Comparison of ENCODE assay signal across 1 cellular context in the genomic region with DNA sequence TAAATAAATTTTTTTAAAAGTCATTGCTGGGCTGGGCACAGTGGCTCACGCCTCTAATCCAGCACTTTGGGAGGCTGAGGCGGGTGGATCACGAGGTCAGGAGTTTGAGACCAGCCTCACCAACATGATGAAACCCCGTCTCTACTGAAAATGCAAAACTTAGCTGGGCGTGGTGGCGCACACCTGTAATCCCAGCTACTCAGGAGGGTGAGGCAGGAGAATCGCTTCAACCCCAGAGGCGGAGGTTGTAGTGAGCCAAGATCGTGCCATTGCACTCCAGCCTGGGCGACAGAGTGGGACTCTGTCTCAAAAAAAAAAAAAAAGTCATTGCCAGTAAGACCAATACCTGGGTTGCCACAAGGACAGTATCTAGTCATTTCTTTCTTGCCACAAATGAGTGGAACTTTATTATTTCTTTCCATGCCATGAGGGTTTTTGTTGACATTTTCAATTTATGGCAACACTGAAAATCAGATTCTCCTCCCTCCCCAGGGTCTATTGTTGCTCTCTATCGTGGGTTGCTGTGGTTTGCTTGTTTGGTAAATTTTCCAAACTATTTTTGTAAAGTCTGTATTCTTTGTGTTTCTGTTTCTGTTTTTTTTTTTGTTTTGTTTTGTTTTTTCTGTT.
TF ChIP-seq lines count a peak whose summit lies in the region.

No MANE protein-coding gene starts in this region.

TF ChIP-seq in GM12878, 131 proteins besides CTCF, POLR2A, EP300 and RAD21:
- TF ChIP-seq, protein P1, sequence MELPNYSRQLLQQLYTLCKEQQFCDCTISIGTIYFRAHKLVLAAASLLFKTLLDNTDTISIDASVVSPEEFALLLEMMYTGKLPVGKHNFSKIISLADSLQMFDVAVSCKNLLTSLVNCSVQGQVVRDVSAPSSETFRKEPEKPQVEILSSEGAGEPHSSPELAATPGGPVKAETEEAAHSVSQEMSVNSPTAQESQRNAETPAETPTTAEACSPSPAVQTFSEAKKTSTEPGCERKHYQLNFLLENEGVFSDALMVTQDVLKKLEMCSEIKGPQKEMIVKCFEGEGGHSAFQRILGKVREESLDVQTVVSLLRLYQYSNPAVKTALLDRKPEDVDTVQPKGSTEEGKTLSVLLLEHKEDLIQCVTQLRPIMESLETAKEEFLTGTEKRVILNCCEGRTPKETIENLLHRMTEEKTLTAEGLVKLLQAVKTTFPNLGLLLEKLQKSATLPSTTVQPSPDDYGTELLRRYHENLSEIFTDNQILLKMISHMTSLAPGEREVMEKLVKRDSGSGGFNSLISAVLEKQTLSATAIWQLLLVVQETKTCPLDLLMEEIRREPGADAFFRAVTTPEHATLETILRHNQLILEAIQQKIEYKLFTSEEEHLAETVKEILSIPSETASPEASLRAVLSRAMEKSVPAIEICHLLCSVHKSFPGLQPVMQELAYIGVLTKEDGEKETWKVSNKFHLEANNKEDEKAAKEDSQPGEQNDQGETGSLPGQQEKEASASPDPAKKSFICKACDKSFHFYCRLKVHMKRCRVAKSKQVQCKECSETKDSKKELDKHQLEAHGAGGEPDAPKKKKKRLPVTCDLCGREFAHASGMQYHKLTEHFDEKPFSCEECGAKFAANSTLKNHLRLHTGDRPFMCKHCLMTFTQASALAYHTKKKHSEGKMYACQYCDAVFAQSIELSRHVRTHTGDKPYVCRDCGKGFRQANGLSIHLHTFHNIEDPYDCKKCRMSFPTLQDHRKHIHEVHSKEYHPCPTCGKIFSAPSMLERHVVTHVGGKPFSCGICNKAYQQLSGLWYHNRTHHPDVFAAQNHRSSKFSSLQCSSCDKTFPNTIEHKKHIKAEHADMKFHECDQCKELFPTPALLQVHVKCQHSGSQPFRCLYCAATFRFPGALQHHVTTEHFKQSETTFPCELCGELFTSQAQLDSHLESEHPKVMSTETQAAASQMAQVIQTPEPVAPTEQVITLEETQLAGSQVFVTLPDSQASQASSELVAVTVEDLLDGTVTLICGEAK (IDR thresholded peaks at IDR 0.05; ENCODE audit: borderline replicate concordance), result peak; percentile 61
- peak in 1 of 2 experiments; percentile 51; a peak in 2 of 4 replicates for TF ChIP-seq IKZF2 (IDR thresholded peaks at IDR 0.05)
- TF ChIP-seq RUNX3 (IDR thresholded peaks at IDR 0.05; ENCODE audit: low read length), result peak; percentile 68
- 0 out of 2 replicates have a peak, but pooled peaks have one; percentile 16 for TF ChIP-seq BCL11A (IDR thresholded peaks at IDR 0.05; ENCODE audit: low read depth, low read length)
- peak; percentile 75 for TF ChIP-seq JUNB (IDR thresholded peaks at IDR 0.05)
- TF ChIP-seq MEF2A (IDR thresholded peaks at IDR 0.05; ENCODE audit: insufficient read depth, low read depth, low read length), result peak; percentile 34; the same call in 1 of the 2 replicates
